Comparison of ENCODE assay signal across 14 cellular contexts in genomic region chr9:137451976-137452760, GRCh38. TPM values are rescaled to one million over a fixed set of nuclear protein-coding genes. Genes with fewer than 3 reads are reported as not detected.
DNase-seq lines count a peak whose midpoint lies in the region; ATAC-seq and TF ChIP-seq lines count a peak whose summit lies in the region.
"Had no signal": no experiment of that assay in that cellular context is flagged by ENCODE, and none has a peak within 500 bp of the region (broad histone marks: within the 10 kb centered on the region; RNA-seq: fewer than 3 reads in every experiment).

No MANE protein-coding gene starts in this region.

- H3K9me3 Mint-ChIP-seq in stimulated activated naive CD8-positive, alpha-beta T cell treated with anti-CD3 and anti-CD28 coated beads, Interleukin-15, amount 100 ng/mL, for 72 hours, result no peaks in the 10 kb centered on the region
- no peaks in the 10 kb centered on the region for H3K9me3 Mint-ChIP-seq in activated CD8-positive, alpha-beta T cell treated with anti-CD3 and anti-CD28 coated beads, Interleukin-2, amount 10 ng/mL, durations not matched to agents 7 days and 5 days (ENCODE audit: insufficient read depth)
- H3K9me3 Mint-ChIP-seq in memory B cell, result no peaks in the 10 kb centered on the region

- H3K27me3 Mint-ChIP-seq in stimulated activated naive CD8-positive, alpha-beta T cell treated with anti-CD3 and anti-CD28 coated beads, Interleukin-15, amount 100 ng/mL, for 72 hours, result no peaks in the 10 kb centered on the region
- no peaks in the 10 kb centered on the region for H3K27me3 Mint-ChIP-seq in activated CD8-positive, alpha-beta T cell treated with anti-CD3 and anti-CD28 coated beads, Interleukin-2, amount 10 ng/mL, durations not matched to agents 7 days and 5 days (ENCODE audit: low read depth)
- H3K27me3 Mint-ChIP-seq in memory B cell, result no peaks in the 10 kb centered on the region

- H3K36me3 Mint-ChIP-seq in activated CD8-positive, alpha-beta T cell treated with anti-CD3 and anti-CD28 coated beads, Interleukin-2, amount 10 ng/mL, durations not matched to agents 7 days and 5 days (ENCODE audit: low read depth), result peaks cover 49% of the 10 kb centered on the region
- peaks cover 3% of the 10 kb centered on the region for H3K36me3 Mint-ChIP-seq in memory B cell

- peak overlapping the region; percentile 56 to 57 for H3K4me3 Mint-ChIP-seq in stimulated activated naive CD8-positive, alpha-beta T cell treated with anti-CD3 and anti-CD28 coated beads, Interleukin-15, amount 100 ng/mL, for 72 hours
- H3K4me3 Mint-ChIP-seq in activated CD8-positive, alpha-beta T cell treated with anti-CD3 and anti-CD28 coated beads, Interleukin-2, amount 10 ng/mL, durations not matched to agents 7 days and 5 days, result no peak overlapping the region
- peak overlapping the region; percentile 35 for H3K4me3 Mint-ChIP-seq in memory B cell

- CTCF ChIA-PET in activated CD8-positive, alpha-beta T cell treated with anti-CD3 and anti-CD28 coated beads, Interleukin-2, amount 10 ng/mL, durations not matched to agents 7 days and 5 days (lab: Charles Lee), result interaction anchor here (1.3 kb wide), 1 partner anchor 29 kb away, joined by 4 read pairs; the partner anchor contains the start of genes EXD3 and NOXA1
- CTCF ChIA-PET in GM10248 (lab: Yijun Ruan, JAX), result interaction anchor here (1.7 kb wide), 1 partner anchor 29 kb away, joined by 6 read pairs; the partner anchor contains the start of genes EXD3 and NOXA1

- POLR2A ChIA-PET in activated CD8-positive, alpha-beta T cell treated with anti-CD3 and anti-CD28 coated beads, Interleukin-2, amount 10 ng/mL, durations not matched to agents 7 days and 5 days (lab: Charles Lee), result no interaction called here
- POLR2A ChIA-PET in GM10248 (lab: Yijun Ruan, JAX), result no interaction called here

- TF ChIP-seq CTCF in GM10248 (IDR thresholded peaks at IDR 0.05; ENCODE audit: control extremely low read depth, extremely low read depth, low read depth, missing control alignments), result no peak

- DNase-seq in stimulated activated naive CD8-positive, alpha-beta T cell treated with anti-CD3 and anti-CD28 coated beads, Interleukin-15, amount 100 ng/mL, for 72 hours, result peak in 1 of 2 donors; percentile 16
- no peak for DNase-seq in stimulated activated naive CD8-positive, alpha-beta T cell treated with anti-CD3 and anti-CD28 coated beads, Interleukin-15, Interleukin-2, amounts not matched to agents 100 U/mL and 50 U/mL, for 24 hours
- peak; percentile 40 for DNase-seq in activated CD8-positive, alpha-beta T cell treated with anti-CD3 and anti-CD28 coated beads, Interleukin-2, amount 10 ng/mL, durations not matched to agents 7 days and 5 days
- peak in 1 of 2 donors; percentile 19 for DNase-seq in memory B cell (ENCODE audit: low spot score in 2 of 2)
- no peak for DNase-seq in C1 segment of cervical spinal cord (lab: John Stamatoyannopoulos, UW)
- no peak for DNase-seq in GM10248 (ENCODE audit: extremely low spot score)
- no peak for DNase-seq in SK-N-DZ (ENCODE audit: low spot score)
- DNase-seq in activated T-cell treated with anti-CD3 and anti-CD28 coated beads, Interleukin-2, amount 50 U/mL, for 1 hour, result no peak
- DNase-seq: activated T-cell treated with anti-CD3 and anti-CD28 coated beads for 4 hours; SHP77; stimulated activated CD4-positive, alpha-beta T cell treated with anti-CD3 and anti-CD28 coated beads, Interleukin-2, amount 100 ng/mL, for 48 hours had no signal

- H3K27ac Mint-ChIP-seq in stimulated activated naive CD8-positive, alpha-beta T cell treated with anti-CD3 and anti-CD28 coated beads, Interleukin-15, amount 100 ng/mL, for 72 hours, result no peak overlapping the region
- H3K27ac Mint-ChIP-seq in activated CD8-positive, alpha-beta T cell treated with anti-CD3 and anti-CD28 coated beads, Interleukin-2, amount 10 ng/mL, durations not matched to agents 7 days and 5 days, result peak overlapping the region; percentile 79
- peak overlapping the region; percentile 35 for H3K27ac Mint-ChIP-seq in memory B cell

- H3K4me1 Mint-ChIP-seq in stimulated activated naive CD8-positive, alpha-beta T cell treated with anti-CD3 and anti-CD28 coated beads, Interleukin-15, amount 100 ng/mL, for 72 hours, result peaks cover 91% of the 10 kb centered on the region
- H3K4me1 Mint-ChIP-seq in activated CD8-positive, alpha-beta T cell treated with anti-CD3 and anti-CD28 coated beads, Interleukin-2, amount 10 ng/mL, durations not matched to agents 7 days and 5 days (ENCODE audit: low read depth), result peaks cover 32% of the 10 kb centered on the region
- peaks cover 20% of the 10 kb centered on the region for H3K4me1 Mint-ChIP-seq in memory B cell

- ATAC-seq in stimulated activated naive CD8-positive, alpha-beta T cell treated with anti-CD3 and anti-CD28 coated beads, Interleukin-15, amount 100 ng/mL, for 72 hours, result no peak
- no peak for ATAC-seq in stimulated activated naive CD8-positive, alpha-beta T cell treated with anti-CD3 and anti-CD28 coated beads, Interleukin-15, Interleukin-2, amounts not matched to agents 100 U/mL and 50 U/mL, for 24 hours
- ATAC-seq in activated CD8-positive, alpha-beta T cell treated with anti-CD3 and anti-CD28 coated beads, Interleukin-2, amount 10 ng/mL, durations not matched to agents 7 days and 5 days, result no peak
- no peak for ATAC-seq in memory B cell (ENCODE audit: low read depth)

RNA-seq across cellular contexts. Expression of gene NSMF, which starts 7.0 kb away (rescaled TPM):
- 10 to 100 TPM; 55.0 to 59.0 TPM for total RNA-seq in activated CD8-positive, alpha-beta T cell treated with anti-CD3 and anti-CD28 coated beads, Interleukin-2, amount 10 ng/mL, durations not matched to agents 7 days and 5 days
- polyA plus RNA-seq in SK-N-DZ (2014; cell fraction: cytosol; rRNA removed), result 70.9 and 72.1 TPM in 2 replicates
- polyA plus RNA-seq in SK-N-DZ (2014; cell fraction: nucleus; rRNA removed), result 252 and 303 TPM in 2 replicates

RNA-seq across cellular contexts. Expression of gene ENTPD8, which starts 11.0 kb away (rescaled TPM):
- not detected for total RNA-seq in activated CD8-positive, alpha-beta T cell treated with anti-CD3 and anti-CD28 coated beads, Interleukin-2, amount 10 ng/mL, durations not matched to agents 7 days and 5 days
- polyA plus RNA-seq in SK-N-DZ (2014; cell fraction: cytosol; rRNA removed), result 1.6 TPM in 1 of 2 replicates, not detected in the other
- 0.67 and 0.70 TPM in 2 replicates for polyA plus RNA-seq in SK-N-DZ (2014; cell fraction: nucleus; rRNA removed)
- total RNA-seq: LHCN-M2 had no signal

RNA-seq across cellular contexts. Expression of gene NOXA1, which starts 29.0 kb away (rescaled TPM):
- total RNA-seq in activated CD8-positive, alpha-beta T cell treated with anti-CD3 and anti-CD28 coated beads, Interleukin-2, amount 10 ng/mL, durations not matched to agents 7 days and 5 days, result under 1 TPM; 0.52 to 0.58 TPM
- polyA plus RNA-seq in SK-N-DZ (2014; cell fraction: cytosol; rRNA removed), result 0.05 TPM in 1 of 2 replicates, not detected in the other
- polyA plus RNA-seq in SK-N-DZ (2014; cell fraction: nucleus; rRNA removed), result 0.95 and 1.3 TPM in 2 replicates
- total RNA-seq: G401, H4 had no signal

RNA-seq across cellular contexts. Expression of gene EXD3, which starts 29.2 kb away (rescaled TPM):
- 10 to 100 TPM in 1 of 2 experiments, 1 to 10 TPM in 1; 10.0 to 10.9 TPM for total RNA-seq in activated CD8-positive, alpha-beta T cell treated with anti-CD3 and anti-CD28 coated beads, Interleukin-2, amount 10 ng/mL, durations not matched to agents 7 days and 5 days
- polyA plus RNA-seq in SK-N-DZ (2014; cell fraction: cytosol; rRNA removed), result 6.3 and 12.0 TPM in 2 replicates
- polyA plus RNA-seq in SK-N-DZ (2014; cell fraction: nucleus; rRNA removed), result 51.9 and 63.3 TPM in 2 replicates

Comparison
In these comparisons a context has a peak if more than half of its experiments do, and no peak if none do; other contexts are left out.
1. H3K27ac Mint-ChIP-seq: peak in activated CD8-positive, alpha-beta T cell treated with anti-CD3 and anti-CD28 coated beads, Interleukin-2, amount 10 ng/mL, durations not matched to agents 7 days and 5 days (single experiment) and memory B cell (single experiment); none in stimulated activated naive CD8-positive, alpha-beta T cell treated with anti-CD3 and anti-CD28 coated beads, Interleukin-15, amount 100 ng/mL, for 72 hours (0 of 2).